Comparison of ENCODE assay signal across 20 cellular contexts in genomic region chr12:82414926-82415325, GRCh38.
"Had no signal": no experiment of that assay in that cellular context is flagged by ENCODE, and none has a peak within 500 bp of the region (broad histone marks: within the 10 kb centered on the region; RNA-seq: fewer than 3 reads in every experiment).

No MANE protein-coding gene starts in this region.

- H3K27ac Mint-ChIP-seq: activated CD4-positive, alpha-beta memory T cell treated with anti-CD3 and anti-CD28 coated beads for 36 hours; activated CD4-positive, alpha-beta T cell treated with anti-CD3 and anti-CD28 coated beads for 36 hours; activated CD8-positive, alpha-beta memory T cell treated with anti-CD3 and anti-CD28 coated beads, Interleukin-2, amount 10 ng/mL, durations not matched to agents 7 days and 5 days; activated naive CD4-positive, alpha-beta T cell treated with anti-CD3 and anti-CD28 coated beads, Interleukin-2, amount 10 ng/mL, durations not matched to agents 7 days and 5 days; brain; memory B cell; T-helper 1 cell treated with Interleukin-12 subunit alpha and Interleukin-12 subunit beta and Interleukin-4 antibody, amounts not matched to agents 30 μg/mL and 1 μg/mL, for 36 hours had no signal

- H3K9me3 Mint-ChIP-seq: activated naive CD4-positive, alpha-beta T cell treated with anti-CD3 and anti-CD28 coated beads, Interleukin-2, amount 10 ng/mL, durations not matched to agents 7 days and 5 days; T-helper 1 cell treated with Interleukin-12 subunit alpha and Interleukin-12 subunit beta and Interleukin-4 antibody, amounts not matched to agents 30 μg/mL and 1 μg/mL, for 36 hours had no signal

- H3K4me3 Mint-ChIP-seq: activated CD4-positive, alpha-beta memory T cell treated with anti-CD3 and anti-CD28 coated beads for 36 hours; activated CD4-positive, alpha-beta T cell treated with anti-CD3 and anti-CD28 coated beads for 36 hours; activated CD8-positive, alpha-beta memory T cell treated with anti-CD3 and anti-CD28 coated beads, Interleukin-2, amount 10 ng/mL, durations not matched to agents 7 days and 5 days; activated naive CD4-positive, alpha-beta T cell treated with anti-CD3 and anti-CD28 coated beads, Interleukin-2, amount 10 ng/mL, durations not matched to agents 7 days and 5 days; brain; memory B cell; T-helper 1 cell treated with Interleukin-12 subunit alpha and Interleukin-12 subunit beta and Interleukin-4 antibody, amounts not matched to agents 30 μg/mL and 1 μg/mL, for 36 hours had no signal

- H3K4me3 ChIP-seq: left ventricle myocardium inferior, skin epidermis, tibial nerve, uterus had no signal

- H3K4me1 Mint-ChIP-seq: activated CD4-positive, alpha-beta T cell treated with anti-CD3 and anti-CD28 coated beads for 36 hours; activated CD8-positive, alpha-beta memory T cell treated with anti-CD3 and anti-CD28 coated beads, Interleukin-2, amount 10 ng/mL, durations not matched to agents 7 days and 5 days; activated naive CD4-positive, alpha-beta T cell treated with anti-CD3 and anti-CD28 coated beads, Interleukin-2, amount 10 ng/mL, durations not matched to agents 7 days and 5 days; memory B cell had no signal

- H3K27me3 Mint-ChIP-seq: activated CD4-positive, alpha-beta memory T cell treated with anti-CD3 and anti-CD28 coated beads for 36 hours; activated CD4-positive, alpha-beta T cell treated with anti-CD3 and anti-CD28 coated beads for 36 hours; activated CD8-positive, alpha-beta memory T cell treated with anti-CD3 and anti-CD28 coated beads, Interleukin-2, amount 10 ng/mL, durations not matched to agents 7 days and 5 days; activated naive CD4-positive, alpha-beta T cell treated with anti-CD3 and anti-CD28 coated beads, Interleukin-2, amount 10 ng/mL, durations not matched to agents 7 days and 5 days; brain; memory B cell had no signal

- H3K27ac ChIP-seq: left ventricle myocardium inferior, skin epidermis, tibial nerve, uterus, WERI-Rb-1 had no signal

- ATAC-seq: activated CD4-positive, alpha-beta T cell treated with anti-CD3 and anti-CD28 coated beads for 36 hours; activated CD8-positive, alpha-beta memory T cell treated with anti-CD3 and anti-CD28 coated beads, Interleukin-2, amount 10 ng/mL, durations not matched to agents 7 days and 5 days had no signal

- H3K36me3 ChIP-seq: uterus, WERI-Rb-1 had no signal

- H3K36me3 Mint-ChIP-seq: activated naive CD4-positive, alpha-beta T cell treated with anti-CD3 and anti-CD28 coated beads, Interleukin-2, amount 10 ng/mL, durations not matched to agents 7 days and 5 days had no signal

- H3K27me3 ChIP-seq: tibial nerve, uterus had no signal

- DNase-seq: activated CD4-positive, alpha-beta memory T cell treated with anti-CD3 and anti-CD28 coated beads for 36 hours; activated CD4-positive, alpha-beta T cell treated with anti-CD3 and anti-CD28 coated beads for 36 hours; activated CD8-positive, alpha-beta memory T cell treated with anti-CD3 and anti-CD28 coated beads, Interleukin-2, amount 10 ng/mL, durations not matched to agents 7 days and 5 days; activated naive CD4-positive, alpha-beta T cell treated with anti-CD3 and anti-CD28 coated beads, Interleukin-2, amount 10 ng/mL, durations not matched to agents 7 days and 5 days; activated T-cell treated with anti-CD3 and anti-CD28 coated beads, Interleukin-2, amount 50 U/mL, for 1 hour; effector memory CD4-positive, alpha-beta T cell; erythroblast; left ventricle myocardium inferior; posterior cingulate gyrus; stimulated activated CD4-positive, alpha-beta T cell treated with anti-CD3 and anti-CD28 coated beads, Interleukin-15, amount 100 ng/mL, for 24 hours; stimulated activated CD4-positive, alpha-beta T cell treated with anti-CD3 and anti-CD28 coated beads, Interleukin-4, amount 100 ng/mL, for 1 hour; stimulated activated naive CD4-positive, alpha-beta T cell treated with Interleukin-2 at 50 U/mL for 16 hours; substantia nigra; uterus; WERI-Rb-1 had no signal
